ENCODE assay signal across 28 cellular contexts in genomic region chr6:123821112-123821511, GRCh38. TPM values are rescaled to one million over a fixed set of nuclear protein-coding genes. Genes with fewer than 3 reads are reported as not detected.
"Had no signal": no experiment of that assay in that cellular context is flagged by ENCODE, and none has a peak within 500 bp of the region (broad histone marks: within the 10 kb centered on the region; RNA-seq: fewer than 3 reads in every experiment).

No MANE protein-coding gene starts in this region.

- H3K4me1 ChIP-seq: esophagus squamous epithelium, neural progenitor cell, parathyroid adenoma, stomach, testis, transverse colon had no signal

- DNase-seq: activated CD4-positive, alpha-beta T cell treated with anti-CD3 and anti-CD28 coated beads for 48 hours; activated CD4-positive, alpha-beta T cell treated with anti-CD3 and anti-CD28 coated beads, Interleukin-2, amount 50 U/mL, for 48 hours; activated CD8-positive, alpha-beta memory T cell treated with anti-CD3 and anti-CD28 coated beads for 24 hours; activated effector memory CD4-positive, alpha-beta T cell treated with Interleukin-2 at 50 U/mL for 16 hours; activated naive CD4-positive, alpha-beta T cell treated with Interleukin-2 at 50 U/mL for 16 hours; activated naive CD8-positive, alpha-beta T cell treated with anti-CD3 and anti-CD28 coated beads for 36 hours; brain microvascular endothelial cell; effector CD4-positive, alpha-beta T cell; esophagus squamous epithelium; foreskin melanocyte; left colon; midbrain; naive thymus-derived CD8-positive, alpha-beta T cell; occipital lobe; right cardiac atrium; stimulated activated CD4-positive, alpha-beta T cell treated with anti-CD3 and anti-CD28 coated beads, Interleukin-15, amount 100 ng/mL, for 24 hours; stimulated activated CD4-positive, alpha-beta T cell treated with anti-CD3 and anti-CD28 coated beads, Interleukin-2, amount 100 ng/mL, for 24 hours; stimulated activated naive B cell treated with anti-CD40 and anti-IgM and Interleukin-4, amounts not matched to agents 10 μg/mL and 1 μg/mL and 100 μg/mL, for 72 hours; stomach; T1000; testis; transverse colon; WERI-Rb-1 had no signal

- H3K4me3 ChIP-seq: esophagus squamous epithelium, neural progenitor cell, stomach, testis, transverse colon had no signal

- H3K27me3 ChIP-seq: brain microvascular endothelial cell, esophagus squamous epithelium, neural progenitor cell, stomach, testis, transverse colon had no signal

- H3K36me3 ChIP-seq: brain microvascular endothelial cell, esophagus squamous epithelium, neural progenitor cell, stomach, transverse colon, WERI-Rb-1 had no signal

- ATAC-seq: activated CD4-positive, CD25-positive, alpha-beta regulatory T cell treated with anti-CD3 and anti-CD28 coated beads, Interleukin-2, amount 50 U/mL, for 24 hours; left colon; naive thymus-derived CD8-positive, alpha-beta T cell; right cardiac atrium; stimulated activated naive B cell treated with anti-CD40 and anti-IgM and Interleukin-4, amounts not matched to agents 10 μg/mL and 1 μg/mL and 100 μg/mL, for 72 hours had no signal

- H3K9me3 ChIP-seq: esophagus squamous epithelium, stomach, testis, transverse colon had no signal

- H3K27ac ChIP-seq: brain microvascular endothelial cell, epithelial cell of prostate, esophagus squamous epithelium, neural progenitor cell, parathyroid adenoma, stomach, testis, transverse colon, WERI-Rb-1 had no signal

RNA-seq across cellular contexts. Expression of gene NKAIN2, which starts 17.4 kb away (rescaled TPM):
- total RNA-seq: activated naive CD8-positive, alpha-beta T cell treated with anti-CD3 and anti-CD28 coated beads for 36 hours; naive thymus-derived CD8-positive, alpha-beta T cell; pulmonary artery endothelial cell had no signal
- polyA plus RNA-seq: naive thymus-derived CD8-positive, alpha-beta T cell had no signal
